ENCODE assay signal across 8 cellular contexts in genomic region chr7:10973061-10973941, GRCh38. TPM values are rescaled to one million over a fixed set of nuclear protein-coding genes. Genes with fewer than 3 reads are reported as not detected.
DNase-seq lines count a peak whose midpoint lies in the region; ATAC-seq, FAIRE-seq and TF ChIP-seq lines count a peak whose summit lies in the region.

Gene PHF14 (plus strand): TSS chr7:10973872. CDS start chr7:10974324, 452 bp downstream.

- TF ChIP-seq POLR2A in GM19099 (IDR thresholded peaks at IDR 0.05; ENCODE audit: extremely low read depth, insufficient read length, low read depth): peak; percentile 84

- peak within 1 kb of the TSS; percentile 82 for H2AFZ ChIP-seq in keratinocyte (ENCODE audit: control insufficient read depth, low read length)

- H3K4me3 ChIP-seq in keratinocyte (ENCODE audit: control insufficient read depth in 2 of 3, extremely low read depth in 1 of 3, insufficient read depth in 2 of 3, low read depth in 1 of 3, low read length in 3 of 3): peak within 1 kb of the TSS; percentile 76 to 95 (median 92)

- ATAC-seq in HG03432 (IDR thresholded peaks at IDR 0.05; ENCODE audit: unreplicated experiment): peak; percentile 97

- H3K36me3 ChIP-seq in keratinocyte (ENCODE audit: control insufficient read depth in 2 of 2, extremely low read depth in 1 of 2, insufficient read depth in 2 of 2, low read length in 2 of 2): no peaks in the 10 kb centered on the region

- H3K9me3 ChIP-seq in keratinocyte (ENCODE audit: control insufficient read depth, low read depth, low read length): no peaks in the 10 kb centered on the region

- TF ChIP-seq CTCF in keratinocyte (optimal IDR thresholded peaks at IDR 0.05 in 1 of 3, IDR thresholded peaks at IDR 0.05 in 1 of 3, conservative IDR thresholded peaks at IDR 0.05 in 1 of 3; ENCODE audit: extremely low read depth in 1 of 3, insufficient read depth in 2 of 3, low read length in 3 of 3): no peak

- H3K27me3 ChIP-seq in keratinocyte (ENCODE audit: control insufficient read depth, extremely low read depth, insufficient read depth, low read length): no peaks in the 10 kb centered on the region

- H3K4me1 ChIP-seq in keratinocyte (ENCODE audit: control insufficient read depth, extremely low read depth, insufficient read depth, low read length): peaks cover 8% of the 10 kb centered on the region

- peak within 1 kb of the TSS; percentile 75 for H3K27ac ChIP-seq in keratinocyte (ENCODE audit: control insufficient read depth, insufficient read depth, low read length)

- peaks cover 13% of the 10 kb centered on the region for H3K79me2 ChIP-seq in keratinocyte (ENCODE audit: control insufficient read depth, insufficient read depth, low read length)

- DNase-seq in AG20443 (ENCODE audit: low spot score) (peak; percentile 100), NCI-H510A (lab: John Stamatoyannopoulos, UW) (peak; percentile 92), cerebellum (ENCODE audit: low spot score) (peak; percentile 95), keratinocyte (ENCODE audit: low read depth, low spot score) (peak; percentile 55)
- peak; percentile 93 for DNase-seq in activated CD4-positive, alpha-beta T cell treated with anti-CD3 and anti-CD28 coated beads for 1 hour
- peak; percentile 87 to 92 for DNase-seq in stimulated activated CD4-positive, alpha-beta T cell treated with anti-CD3 and anti-CD28 coated beads, Interleukin-15, amount 100 ng/mL, for 1 hour (ENCODE audit: low read depth in 1 of 2, low spot score in 1 of 2)

- H3K4me2 ChIP-seq in keratinocyte (ENCODE audit: control insufficient read depth, extremely low read depth, insufficient read depth, low read depth, low read length): peak within 1 kb of the TSS; percentile 94

- H3K9ac ChIP-seq in keratinocyte (ENCODE audit: control insufficient read depth, extremely low read depth, insufficient read depth, low read length): peak within 1 kb of the TSS; percentile 84

- H4K20me1 ChIP-seq in keratinocyte (ENCODE audit: control insufficient read depth, extremely low read depth, insufficient read depth, low read length): no peaks in the 10 kb centered on the region

- H3K9me1 ChIP-seq in keratinocyte (ENCODE audit: control insufficient read depth, extremely low read depth, insufficient read depth, low read length): no peaks in the 10 kb centered on the region

- peak; percentile 67 for FAIRE-seq in keratinocyte (lab: Jason Lieb, UNC)

- dilution Hi-C loops in keratinocyte (cut with MboI; ENCODE audit: extremely low pct_ligation_motif_present, low sequenced_read_pairs): no loop called here

RNA-seq across cellular contexts. Expression of gene PHF14, which starts in this region (rescaled TPM):
- 206 TPM for total RNA-seq in cerebellum
- 9.3 to 16.9 TPM (median 12.8 TPM) in 3 replicates for polyA plus RNA-seq in keratinocyte
- 36.8 TPM for polyA plus RNA-seq in keratinocyte (2011; ENCODE audit: low read depth)
- polyA plus RNA-seq in keratinocyte (2011; cell fraction: cytosol; rRNA removed): 7.6 and 9.9 TPM in 2 replicates
- polyA plus RNA-seq in keratinocyte (2011; cell fraction: nucleus; rRNA removed): 14.5 and 20.3 TPM in 2 replicates
- polyA plus RNA-seq in keratinocyte (2012; ENCODE audit: low replicate concordance): 11.4 and 14.6 TPM in 2 replicates
- 3.1 to 28.8 TPM (median 10.2 TPM) in 3 replicates for polyA minus RNA-seq in keratinocyte
- 6.1 TPM for polyA minus RNA-seq in keratinocyte (2011; cell fraction: cytosol; rRNA and poly(A)+ RNA removed)
- 19.1 and 39.2 TPM in 2 replicates for polyA minus RNA-seq in keratinocyte (2011; cell fraction: nucleus; rRNA and poly(A)+ RNA removed)

Comparison
In these comparisons a context has a peak if more than half of its experiments do, and no peak if none do; other contexts are left out.
1. Peak in every context shown above with its lines: DNase-seq, ATAC-seq, H3K4me3 ChIP-seq and H3K27ac ChIP-seq.